ENCODE assay signal across 10 cellular contexts in the genomic region with DNA sequence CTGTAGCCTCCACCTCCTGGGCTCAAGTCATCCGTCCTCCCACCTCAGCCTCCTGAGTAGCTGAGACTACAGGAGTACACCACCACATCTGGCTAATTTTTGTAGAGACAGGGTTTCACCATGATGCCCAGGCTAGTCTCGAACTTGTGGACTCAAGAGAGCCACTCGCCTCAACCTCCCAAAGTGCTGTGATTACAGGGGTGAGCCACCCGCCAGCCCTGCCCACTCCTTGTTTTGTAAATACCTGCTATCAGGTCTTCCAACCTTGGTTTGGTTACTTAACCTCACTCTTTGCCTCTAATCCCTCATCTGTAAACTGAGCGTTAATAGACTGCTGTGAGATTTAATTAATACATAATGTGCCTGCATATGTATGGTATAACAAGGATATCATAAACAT. TPM values are rescaled to one million over a fixed set of nuclear protein-coding genes. Genes with fewer than 3 reads are reported as not detected.
DNase-seq lines count a peak whose midpoint lies in the region; ATAC-seq and TF ChIP-seq lines count a peak whose summit lies in the region.
"Had no signal": no experiment of that assay in that cellular context is flagged by ENCODE, and none has a peak within 500 bp of the region (broad histone marks: within the 10 kb centered on the region; RNA-seq: fewer than 3 reads in every experiment).

No MANE protein-coding gene starts in this region.

- H3K4me3 Mint-ChIP-seq in naive B cell: peak overlapping the region; percentile 81 to 92 (median 88)

- H3K4me3 ChIP-seq in ACC112 (ENCODE audit: low read depth, low read length) (peak overlapping the region; percentile 79), HUES48 (ENCODE audit: low read depth, low read length) (peak overlapping the region; percentile 87), breast epithelium (peak overlapping the region in 2 of 3 donors; percentile 69 to 70)

- no peak overlapping the region for H3K27ac Mint-ChIP-seq in naive B cell

- H3K36me3 ChIP-seq in ACC112 (ENCODE audit: insufficient read depth, low read length): no peaks in the 10 kb centered on the region
- H3K36me3 ChIP-seq in HUES48 (ENCODE audit: control insufficient read depth, insufficient read depth, low read length): peaks cover under 1% of the 10 kb centered on the region
- no peaks in the 10 kb centered on the region for H3K36me3 ChIP-seq in breast epithelium

- DNase-seq in breast epithelium (ENCODE audit: low spot score in 2 of 2) (no peak), naive B cell (no peak), NCI-H1417 (lab: John Stamatoyannopoulos, UW) (no peak), NCI-H1694 treated with DMSO at 0.1 percent for 48 hours (lab: John Stamatoyannopoulos, UW) (no peak), NK-92 (lab: John Stamatoyannopoulos, UW; ENCODE audit: unreplicated experiment) (no peak)
- no peak for DNase-seq in stimulated activated CD4-positive, alpha-beta T cell treated with anti-CD3 and anti-CD28 coated beads, Interleukin-2, amount 100 ng/mL, for 48 hours

- no peaks in the 10 kb centered on the region for H3K79me2 ChIP-seq in ACC112 (ENCODE audit: control insufficient read depth, insufficient read depth, low read length, unreplicated experiment)

- no peaks in the 10 kb centered on the region for H3K4me1 ChIP-seq in ACC112 (ENCODE audit: control insufficient read depth, insufficient read depth, low read length, unreplicated experiment)
- H3K4me1 ChIP-seq in HUES48 (ENCODE audit: control insufficient read depth, insufficient read depth, low read length): peaks cover 15% of the 10 kb centered on the region
- no peaks in the 10 kb centered on the region for H3K4me1 ChIP-seq in breast epithelium
- H3K4me1 ChIP-seq: testis had no signal

- no peak for ATAC-seq in naive B cell (ENCODE audit: low read depth in 2 of 2)

- peak overlapping the region; percentile 96 for H2AFZ ChIP-seq in ACC112 (ENCODE audit: low read length, unreplicated experiment)

- TF ChIP-seq CTCF in breast epithelium (IDR thresholded peaks at IDR 0.05): no peak

- intact Hi-C loops in breast epithelium (cut with DNase I; ENCODE audit: low total_unique reads): no loop called here

- no peak overlapping the region for H3K27ac ChIP-seq in ACC112 (ENCODE audit: low read depth, low read length)
- H3K27ac ChIP-seq in HUES48 (ENCODE audit: low read depth, low read length): no peak overlapping the region
- H3K27ac ChIP-seq in breast epithelium: peak overlapping the region; percentile 67 to 88

- H3K9me3 ChIP-seq in HUES48 (ENCODE audit: control insufficient read depth, insufficient read depth, low read length): peaks cover 2% of the 10 kb centered on the region
- no peaks in the 10 kb centered on the region for H3K9me3 ChIP-seq in breast epithelium
- H3K9me3 ChIP-seq: testis had no signal

- H3K36me3 Mint-ChIP-seq in naive B cell: no peaks in the 10 kb centered on the region

- peaks cover 42 to 52% (median 48%) of the 10 kb centered on the region in 3 donors for H3K27me3 Mint-ChIP-seq in naive B cell

- H3K9ac ChIP-seq in HUES48 (ENCODE audit: low read depth, low read length): no peak overlapping the region

- peaks cover 7 to 15% (median 10%) of the 10 kb centered on the region in 3 donors for H3K4me1 Mint-ChIP-seq in naive B cell

- H3K9me3 Mint-ChIP-seq in naive B cell: no peaks in the 10 kb centered on the region

- no peaks in the 10 kb centered on the region for H3K27me3 ChIP-seq in ACC112 (ENCODE audit: insufficient read depth, low read length)
- peaks cover 9% of the 10 kb centered on the region for H3K27me3 ChIP-seq in HUES48 (ENCODE audit: control insufficient read depth, insufficient read depth, low read length)
- no peaks in the 10 kb centered on the region for H3K27me3 ChIP-seq in breast epithelium
- H3K27me3 ChIP-seq: testis had no signal

- no peak for TF ChIP-seq POLR2A in breast epithelium (IDR thresholded peaks at IDR 0.05)

RNA-seq across cellular contexts. Expression of gene CNGA1, which starts 0.8 kb away (rescaled TPM):
- total RNA-seq in breast epithelium: 1 to 10 TPM; 1.9 to 5.1 (median 2.3) TPM
- not detected for polyA plus RNA-seq in naive B cell (ENCODE audit: low read depth in 6 of 6)
- total RNA-seq: Right ventricle myocardium inferior had no signal

RNA-seq across cellular contexts. Expression of gene NIPAL1, which starts 0.9 kb away (rescaled TPM):
- 1 to 10 TPM in 2 of 3 donors, under 1 TPM in 1; under 0.01 to 9.4 (median 2.0) TPM for total RNA-seq in breast epithelium
- under 1 TPM in 2 of 6 donors, not detected in 4; 0.29 to 0.66 TPM for polyA plus RNA-seq in naive B cell (ENCODE audit: low read depth in 6 of 6)

Comparison
In these comparisons a context has a peak if more than half of its experiments do, and no peak if none do; other contexts are left out.
1. H3K27ac ChIP-seq: peak in breast epithelium (2 of 2); none in ACC112 (single experiment) and HUES48 (single experiment).
2. Peak in every context shown above with its lines, with median percentiles within 50 percentile points of each other: H3K4me3 ChIP-seq.